Comparison of ENCODE assay signal across 8 cellular contexts in genomic region chrX:12972867-12973560, GRCh38. TPM values are rescaled to one million over a fixed set of nuclear protein-coding genes. Genes with fewer than 3 reads are reported as not detected.
DNase-seq lines count a peak whose midpoint lies in the region; TF ChIP-seq lines count a peak whose summit lies in the region.

No MANE protein-coding gene starts in this region.

- peaks cover 52% of the 10 kb centered on the region for H3K4me1 ChIP-seq in mononuclear cell (ENCODE audit: insufficient read depth, low read length)

- no peak for TF ChIP-seq CTCF in type B pancreatic cell (conservative IDR thresholded peaks at IDR 0.05)

- H3K27me3 ChIP-seq in mononuclear cell (ENCODE audit: insufficient read depth, low read length), result no peaks in the 10 kb centered on the region

- no peaks in the 10 kb centered on the region for H3K9me3 ChIP-seq in mononuclear cell (ENCODE audit: low read depth, low read length)

- peak overlapping the region; percentile 96 for H3K27ac ChIP-seq in angular gyrus (ENCODE audit: low read depth, low read length)

- DNase-seq in activated naive CD4-positive, alpha-beta T cell treated with anti-CD3 and anti-CD28 coated beads, Interleukin-2, amount 10 ng/mL, durations not matched to agents 7 days and 5 days, result no peak
- no peak for DNase-seq in activated naive CD4-positive, alpha-beta T cell treated with Interleukin-2 at 50 U/mL for 16 hours
- DNase-seq in type B pancreatic cell (ENCODE audit: extremely low spot score, unreplicated experiment) (no peak), NCI-H1694 treated with DMSO at 0.1 percent for 48 hours (lab: John Stamatoyannopoulos, UW) (no peak), DMS53 treated with DMSO at 0.1 percent for 48 hours (lab: John Stamatoyannopoulos, UW; ENCODE audit: unreplicated experiment) (no peak), mucosa of gallbladder (ENCODE audit: low spot score) (no peak)

- peak overlapping the region; percentile 99 for H3K27ac Mint-ChIP-seq in activated naive CD4-positive, alpha-beta T cell treated with anti-CD3 and anti-CD28 coated beads, Interleukin-2, amount 10 ng/mL, durations not matched to agents 7 days and 5 days
- peak overlapping the region; percentile 96 for H3K27ac Mint-ChIP-seq in type B pancreatic cell

- H3K4me1 Mint-ChIP-seq in activated naive CD4-positive, alpha-beta T cell treated with anti-CD3 and anti-CD28 coated beads, Interleukin-2, amount 10 ng/mL, durations not matched to agents 7 days and 5 days, result peaks cover 38% of the 10 kb centered on the region
- peaks cover 20% of the 10 kb centered on the region for H3K4me1 Mint-ChIP-seq in type B pancreatic cell (ENCODE audit: unreplicated experiment)

- CTCF ChIA-PET in activated naive CD4-positive, alpha-beta T cell treated with anti-CD3 and anti-CD28 coated beads, Interleukin-2, amount 10 ng/mL, durations not matched to agents 7 days and 5 days (lab: Charles Lee), result interaction anchor here (1.1 to 3.6 kb wide), 7 partner anchors 18 to 515 kb away, joined by 3 to 22 read pairs (median 8); no protein-coding TSS in a partner anchor

- peaks cover 53% of the 10 kb centered on the region for H3K36me3 Mint-ChIP-seq in activated naive CD4-positive, alpha-beta T cell treated with anti-CD3 and anti-CD28 coated beads, Interleukin-2, amount 10 ng/mL, durations not matched to agents 7 days and 5 days
- peaks cover 15% of the 10 kb centered on the region for H3K36me3 Mint-ChIP-seq in type B pancreatic cell

- H3K9me3 Mint-ChIP-seq in activated naive CD4-positive, alpha-beta T cell treated with anti-CD3 and anti-CD28 coated beads, Interleukin-2, amount 10 ng/mL, durations not matched to agents 7 days and 5 days, result no peaks in the 10 kb centered on the region
- peaks cover 8% of the 10 kb centered on the region for H3K9me3 Mint-ChIP-seq in type B pancreatic cell

- peak overlapping the region; percentile 99 for H3K4me3 ChIP-seq in mononuclear cell (ENCODE audit: low read length)

- peaks cover 14% of the 10 kb centered on the region for H3K27me3 Mint-ChIP-seq in activated naive CD4-positive, alpha-beta T cell treated with anti-CD3 and anti-CD28 coated beads, Interleukin-2, amount 10 ng/mL, durations not matched to agents 7 days and 5 days
- H3K27me3 Mint-ChIP-seq in type B pancreatic cell, result peaks cover 3% of the 10 kb centered on the region

- peak overlapping the region; percentile 97 for H3K4me3 Mint-ChIP-seq in activated naive CD4-positive, alpha-beta T cell treated with anti-CD3 and anti-CD28 coated beads, Interleukin-2, amount 10 ng/mL, durations not matched to agents 7 days and 5 days
- H3K4me3 Mint-ChIP-seq in type B pancreatic cell, result peak overlapping the region; percentile 22

RNA-seq across cellular contexts. Expression of gene TMSB4X, which starts 1.9 kb away (rescaled TPM):
- total RNA-seq in mononuclear cell (5,748 TPM), type B pancreatic cell (ENCODE audit: low replicate concordance) (1,981 and 2,322 TPM in 2 replicates), mucosa of gallbladder (4,832 TPM)
